21 cellular contexts compared by ENCODE assay signal in the genomic region with DNA sequence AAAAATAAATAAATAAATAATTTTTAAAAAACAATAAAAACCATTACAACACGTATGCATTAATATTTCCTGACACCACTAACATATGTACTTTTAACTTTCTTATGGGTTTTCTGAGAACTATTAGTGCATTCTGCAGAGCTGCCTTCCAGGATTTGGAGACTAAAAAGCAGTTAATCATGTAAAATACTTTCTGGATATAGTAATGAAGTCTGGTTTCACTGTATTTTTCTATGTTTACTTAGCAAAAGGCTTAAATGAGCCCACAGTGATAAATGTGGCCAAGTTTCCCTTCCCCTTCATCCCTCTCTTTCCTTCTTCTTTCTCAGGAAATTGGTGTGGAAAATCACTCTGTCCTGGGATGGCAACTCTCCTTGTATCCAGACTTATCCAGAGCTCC. TPM values are rescaled to one million over a fixed set of nuclear protein-coding genes. Genes with fewer than 3 reads are reported as not detected.
"Had no signal": no experiment of that assay in that cellular context is flagged by ENCODE, and none has a peak within 500 bp of the region (broad histone marks: within the 10 kb centered on the region; RNA-seq: fewer than 3 reads in every experiment).

No MANE protein-coding gene starts in this region.

- H3K36me3 Mint-ChIP-seq: activated naive CD4-positive, alpha-beta T cell treated with anti-CD3 and anti-CD28 coated beads, Interleukin-2, amount 10 ng/mL, durations not matched to agents 7 days and 5 days; naive thymus-derived CD8-positive, alpha-beta T cell; stimulated activated effector memory CD8-positive, alpha-beta T cell treated with anti-CD3 and anti-CD28 coated beads, Interleukin-12 subunit alpha, Interleukin-12 subunit beta, amount 100 ng/mL, for 72 hours had no signal

- H3K27ac Mint-ChIP-seq: activated CD4-positive, alpha-beta memory T cell treated with anti-CD3 and anti-CD28 coated beads, Interleukin-2, amount 10 ng/mL, durations not matched to agents 7 days and 5 days; activated CD4-positive, alpha-beta T cell treated with anti-CD3 and anti-CD28 coated beads, Interleukin-2, amount 10 ng/mL, durations not matched to agents 24 days and 14 days; activated naive CD4-positive, alpha-beta T cell treated with anti-CD3 and anti-CD28 coated beads, Interleukin-2, amount 10 ng/mL, durations not matched to agents 7 days and 5 days; activated naive CD8-positive, alpha-beta T cell treated with anti-CD3 and anti-CD28 coated beads, Interleukin-2, amount 50 U/mL, for 24 hours; activated T-cell treated with anti-CD3 and anti-CD28 coated beads, Interleukin-2, amount 50 U/mL, for 72 hours; naive thymus-derived CD8-positive, alpha-beta T cell; stimulated activated effector memory CD8-positive, alpha-beta T cell treated with anti-CD3 and anti-CD28 coated beads, Interleukin-12 subunit alpha, Interleukin-12 subunit beta, amount 100 ng/mL, for 72 hours; stimulated activated naive CD8-positive, alpha-beta T cell treated with anti-CD3 and anti-CD28 coated beads, Interleukin-15, amount 100 ng/mL, for 72 hours; T-helper 2 cell treated with Interferon-gamma antibody and Interleukin-4, amounts not matched to agents 5 μg/mL and 100 μg/mL, for 36 hours had no signal

- H3K4me1 ChIP-seq: colonic mucosa, lower lobe of right lung, prostate gland, upper lobe of left lung had no signal

- FAIRE-seq: bronchial epithelial cell, kidney had no signal

- H3K4me3 Mint-ChIP-seq: activated CD4-positive, alpha-beta memory T cell treated with anti-CD3 and anti-CD28 coated beads, Interleukin-2, amount 10 ng/mL, durations not matched to agents 7 days and 5 days; activated CD4-positive, alpha-beta T cell treated with anti-CD3 and anti-CD28 coated beads, Interleukin-2, amount 10 ng/mL, durations not matched to agents 24 days and 14 days; activated naive CD4-positive, alpha-beta T cell treated with anti-CD3 and anti-CD28 coated beads, Interleukin-2, amount 10 ng/mL, durations not matched to agents 7 days and 5 days; activated naive CD8-positive, alpha-beta T cell treated with anti-CD3 and anti-CD28 coated beads, Interleukin-2, amount 50 U/mL, for 24 hours; activated T-cell treated with anti-CD3 and anti-CD28 coated beads, Interleukin-2, amount 50 U/mL, for 72 hours; naive thymus-derived CD8-positive, alpha-beta T cell; stimulated activated effector memory CD8-positive, alpha-beta T cell treated with anti-CD3 and anti-CD28 coated beads, Interleukin-12 subunit alpha, Interleukin-12 subunit beta, amount 100 ng/mL, for 72 hours; stimulated activated naive CD8-positive, alpha-beta T cell treated with anti-CD3 and anti-CD28 coated beads, Interleukin-15, amount 100 ng/mL, for 72 hours; T-helper 2 cell treated with Interferon-gamma antibody and Interleukin-4, amounts not matched to agents 5 μg/mL and 100 μg/mL, for 36 hours had no signal

- H3K27ac ChIP-seq: colonic mucosa, heart left ventricle, lower lobe of right lung, prostate gland, testis, upper lobe of left lung, VCaP had no signal

- H3K36me3 ChIP-seq: colonic mucosa, esophagus muscularis mucosa, heart left ventricle, lower lobe of right lung, prostate gland, upper lobe of left lung had no signal

- H3K4me1 Mint-ChIP-seq: activated CD4-positive, alpha-beta memory T cell treated with anti-CD3 and anti-CD28 coated beads, Interleukin-2, amount 10 ng/mL, durations not matched to agents 7 days and 5 days; activated CD4-positive, alpha-beta T cell treated with anti-CD3 and anti-CD28 coated beads, Interleukin-2, amount 10 ng/mL, durations not matched to agents 24 days and 14 days; activated naive CD4-positive, alpha-beta T cell treated with anti-CD3 and anti-CD28 coated beads, Interleukin-2, amount 10 ng/mL, durations not matched to agents 7 days and 5 days; activated naive CD8-positive, alpha-beta T cell treated with anti-CD3 and anti-CD28 coated beads, Interleukin-2, amount 50 U/mL, for 24 hours; naive thymus-derived CD8-positive, alpha-beta T cell; stimulated activated effector memory CD8-positive, alpha-beta T cell treated with anti-CD3 and anti-CD28 coated beads, Interleukin-12 subunit alpha, Interleukin-12 subunit beta, amount 100 ng/mL, for 72 hours; stimulated activated naive CD8-positive, alpha-beta T cell treated with anti-CD3 and anti-CD28 coated beads, Interleukin-15, amount 100 ng/mL, for 72 hours had no signal

- H3K9me3 ChIP-seq: colonic mucosa, esophagus muscularis mucosa, heart left ventricle, lower lobe of right lung, prostate gland, testis, upper lobe of left lung had no signal

- H3K27me3 ChIP-seq: colonic mucosa, esophagus muscularis mucosa, heart left ventricle, testis, upper lobe of left lung had no signal

- H3K27me3 Mint-ChIP-seq: activated naive CD4-positive, alpha-beta T cell treated with anti-CD3 and anti-CD28 coated beads, Interleukin-2, amount 10 ng/mL, durations not matched to agents 7 days and 5 days had no signal

- DNase-seq: activated CD4-positive, alpha-beta memory T cell treated with anti-CD3 and anti-CD28 coated beads, Interleukin-2, amount 10 ng/mL, durations not matched to agents 7 days and 5 days; activated CD4-positive, alpha-beta T cell treated with anti-CD3 and anti-CD28 coated beads, Interleukin-2, amount 10 ng/mL, durations not matched to agents 24 days and 14 days; activated effector memory CD4-positive, alpha-beta T cell treated with Interleukin-2 at 50 U/mL for 16 hours; activated naive CD4-positive, alpha-beta T cell treated with anti-CD3 and anti-CD28 coated beads, Interleukin-2, amount 10 ng/mL, durations not matched to agents 7 days and 5 days; activated naive CD8-positive, alpha-beta T cell treated with anti-CD3 and anti-CD28 coated beads, Interleukin-2, amount 50 U/mL, for 24 hours; activated T-cell treated with anti-CD3 and anti-CD28 coated beads, Interleukin-2, amount 50 U/mL, for 72 hours; colonic mucosa; heart left ventricle; kidney; lower lobe of right lung; naive thymus-derived CD8-positive, alpha-beta T cell; stimulated activated CD4-positive, alpha-beta T cell treated with anti-CD3 and anti-CD28 coated beads, Interleukin-1b, Interleukin-23, amount 100 ng/mL, for 48 hours; stimulated activated naive CD8-positive, alpha-beta T cell treated with anti-CD3 and anti-CD28 coated beads, Interleukin-15, amount 100 ng/mL, for 72 hours; testis had no signal

- H3K9me3 Mint-ChIP-seq: activated CD4-positive, alpha-beta memory T cell treated with anti-CD3 and anti-CD28 coated beads, Interleukin-2, amount 10 ng/mL, durations not matched to agents 7 days and 5 days; activated CD4-positive, alpha-beta T cell treated with anti-CD3 and anti-CD28 coated beads, Interleukin-2, amount 10 ng/mL, durations not matched to agents 24 days and 14 days; activated naive CD4-positive, alpha-beta T cell treated with anti-CD3 and anti-CD28 coated beads, Interleukin-2, amount 10 ng/mL, durations not matched to agents 7 days and 5 days; activated naive CD8-positive, alpha-beta T cell treated with anti-CD3 and anti-CD28 coated beads, Interleukin-2, amount 50 U/mL, for 24 hours; activated T-cell treated with anti-CD3 and anti-CD28 coated beads, Interleukin-2, amount 50 U/mL, for 72 hours; naive thymus-derived CD8-positive, alpha-beta T cell; stimulated activated effector memory CD8-positive, alpha-beta T cell treated with anti-CD3 and anti-CD28 coated beads, Interleukin-12 subunit alpha, Interleukin-12 subunit beta, amount 100 ng/mL, for 72 hours; stimulated activated naive CD8-positive, alpha-beta T cell treated with anti-CD3 and anti-CD28 coated beads, Interleukin-15, amount 100 ng/mL, for 72 hours; T-helper 2 cell treated with Interferon-gamma antibody and Interleukin-4, amounts not matched to agents 5 μg/mL and 100 μg/mL, for 36 hours had no signal

- H3K4me3 ChIP-seq: colonic mucosa, esophagus muscularis mucosa, heart left ventricle, lower lobe of right lung, prostate gland, testis, upper lobe of left lung had no signal

RNA-seq across cellular contexts. Expression of gene ENPP1, which starts 29.7 kb away (rescaled TPM):
- polyA plus RNA-seq: naive thymus-derived CD8-positive, alpha-beta T cell had no signal
